14 cellular contexts compared by ENCODE assay signal in genomic region chr5:149019562-149020140, GRCh38. TPM values are rescaled to one million over a fixed set of nuclear protein-coding genes. Genes with fewer than 3 reads are reported as not detected.
"Had no signal": no experiment of that assay in that cellular context is flagged by ENCODE, and none has a peak within 500 bp of the region (broad histone marks: within the 10 kb centered on the region; RNA-seq: fewer than 3 reads in every experiment).

No MANE protein-coding gene starts in this region.

- H3K4me3 ChIP-seq: adrenal gland, thyroid gland, vagina had no signal

- H3K27ac ChIP-seq: adrenal gland, thyroid gland, vagina had no signal

- H3K4me3 Mint-ChIP-seq: dendritic cell treated with granulocyte-macrophage colony-stimulating factor and Interleukin-4, amounts not matched to agents 40 ng/mL and 50 ng/mL, for 4 days; endodermal cell had no signal

- H3K9me3 ChIP-seq: adrenal gland, thyroid gland, vagina had no signal

- H3K9me3 Mint-ChIP-seq: dendritic cell treated with granulocyte-macrophage colony-stimulating factor and Interleukin-4, amounts not matched to agents 40 ng/mL and 50 ng/mL, for 4 days; endodermal cell; natural killer cell treated with Interleukin-12 subunit alpha and Interleukin-12 subunit beta and Interleukin-15 and Interleukin-18, amount 100 ng/mL, for 72 hours had no signal

- H3K27me3 Mint-ChIP-seq: dendritic cell treated with granulocyte-macrophage colony-stimulating factor and Interleukin-4, amounts not matched to agents 40 ng/mL and 50 ng/mL, for 4 days had no signal

- H3K36me3 ChIP-seq: adrenal gland, thyroid gland, vagina had no signal

- H3K27me3 ChIP-seq: thyroid gland, vagina had no signal

- DNase-seq: activated CD4-positive, alpha-beta T cell treated with anti-CD3 and anti-CD28 coated beads for 4 hours; activated naive CD4-positive, alpha-beta T cell treated with anti-CD3 and anti-CD28 coated beads, Interleukin-2, amount 50 U/mL, for 16 hours; adrenal gland; central memory CD4-positive, alpha-beta T cell; endodermal cell; erythroblast; left colon; mammary epithelial cell; occipital lobe; T-helper 9 cell; thyroid gland had no signal

- H3K27ac Mint-ChIP-seq: dendritic cell treated with granulocyte-macrophage colony-stimulating factor and Interleukin-4, amounts not matched to agents 40 ng/mL and 50 ng/mL, for 4 days had no signal

- H3K4me1 ChIP-seq: adrenal gland, thyroid gland, vagina had no signal

RNA-seq across cellular contexts. Expression of gene SH3TC2, which starts 43.2 kb away (rescaled TPM):
- total RNA-seq: natural killer cell treated with Interleukin-12 subunit alpha and Interleukin-12 subunit beta and Interleukin-15 and Interleukin-18, amount 100 ng/mL, for 72 hours had no signal
